ENCODE assay signal across 9 cellular contexts in genomic region chr4:12633058-12633651, GRCh38.
A peak's percentile ranks its signal among the peaks of the same experiment; 100 is the strongest.
DNase-seq lines count a peak whose midpoint lies in the region; ATAC-seq lines count a peak whose summit lies in the region.
"Had no signal": no experiment of that assay in that cellular context is flagged by ENCODE, and none has a peak within 500 bp of the region (broad histone marks: within the 10 kb centered on the region; RNA-seq: fewer than 3 reads in every experiment).

No MANE protein-coding gene starts in this region.

- H3K4me3 Mint-ChIP-seq in central memory CD8-positive, alpha-beta T cell, result no peak overlapping the region
- H3K4me3 Mint-ChIP-seq: IgD-negative memory B cell had no signal

- peak; percentile 63 for DNase-seq in AG20443 (ENCODE audit: low spot score)
- peak; percentile 72 for DNase-seq in NCI-H2196 treated with DMSO at 0.1 percent for 48 hours (lab: John Stamatoyannopoulos, UW; ENCODE audit: unreplicated experiment)
- DNase-seq in activated CD4-positive, CD25-positive, alpha-beta regulatory T cell treated with anti-CD3 and anti-CD28 coated beads, Interleukin-2, amount 50 U/mL, for 16 hours (ENCODE audit: low read depth, low spot score), result peak; percentile 39
- DNase-seq in central memory CD8-positive, alpha-beta T cell (ENCODE audit: low spot score in 2 of 2), result peak; percentile 28 to 40
- peak; percentile 88 for DNase-seq in left kidney (ENCODE audit: low read depth, low spot score)
- DNase-seq in stimulated activated CD4-positive, alpha-beta T cell treated with anti-CD3 and anti-CD28 coated beads, Interleukin-4, amount 100 ng/mL, for 24 hours, result peak; percentile 72

- H3K27ac Mint-ChIP-seq in central memory CD8-positive, alpha-beta T cell (ENCODE audit: low read depth), result no peak overlapping the region
- H3K27ac Mint-ChIP-seq: IgD-negative memory B cell had no signal

- H3K9me3 Mint-ChIP-seq in central memory CD8-positive, alpha-beta T cell, result no peaks in the 10 kb centered on the region

- peaks cover 1% of the 10 kb centered on the region for H3K36me3 Mint-ChIP-seq in central memory CD8-positive, alpha-beta T cell (ENCODE audit: insufficient read depth)
- H3K36me3 Mint-ChIP-seq: IgD-negative memory B cell had no signal

- H3K4me1 Mint-ChIP-seq in central memory CD8-positive, alpha-beta T cell, result no peaks in the 10 kb centered on the region

- ATAC-seq in GM18907 (IDR thresholded peaks at IDR 0.05; ENCODE audit: unreplicated experiment), result peak; percentile 98
- ATAC-seq in HG03103 (IDR thresholded peaks at IDR 0.05; ENCODE audit: low read depth, unreplicated experiment), result peak; percentile 99
- ATAC-seq in central memory CD8-positive, alpha-beta T cell (replicated peaks; ENCODE audit: extremely low read depth, poor library complexity, severe bottlenecking), result peak; percentile 56

- peaks cover 17% of the 10 kb centered on the region for H3K27me3 Mint-ChIP-seq in central memory CD8-positive, alpha-beta T cell

Comparison
In these comparisons a context has a peak if more than half of its experiments do, and no peak if none do; other contexts are left out.
1. Peak in every context shown above with its lines: DNase-seq and ATAC-seq.
2. DNase-seq: peak in every context shown above with its lines; median percentile 88 in left kidney; 72 in NCI-H2196 treated with DMSO at 0.1 percent for 48 hours; 72 in stimulated activated CD4-positive, alpha-beta T cell treated with anti-CD3 and anti-CD28 coated beads, Interleukin-4, amount 100 ng/mL, for 24 hours; 63 in AG20443; 39 in activated CD4-positive, CD25-positive, alpha-beta regulatory T cell treated with anti-CD3 and anti-CD28 coated beads, Interleukin-2, amount 50 U/mL, for 16 hours; 34 in central memory CD8-positive, alpha-beta T cell.